In genomic region chr6:26439552-26440125, GRCh38 we compare ENCODE assay signal across 9 cellular contexts. TPM values are rescaled to one million over a fixed set of nuclear protein-coding genes. Genes with fewer than 3 reads are reported as not detected.
DNase-seq lines count a peak whose midpoint lies in the region; ATAC-seq and TF ChIP-seq lines count a peak whose summit lies in the region.
"Had no signal": no experiment of that assay in that cellular context is flagged by ENCODE, and none has a peak within 500 bp of the region (broad histone marks: within the 10 kb centered on the region; RNA-seq: fewer than 3 reads in every experiment).

No MANE protein-coding gene starts in this region.

- H3K9ac ChIP-seq in subcutaneous abdominal adipose tissue (ENCODE audit: low read length in 5 of 5): peak overlapping the region; percentile 74 to 82 (median 78)

- CTCF ChIA-PET in activated CD4-positive, alpha-beta memory T cell treated with anti-CD3 and anti-CD28 coated beads, Interleukin-2, amount 10 ng/mL, durations not matched to agents 7 days and 5 days (lab: Charles Lee): interaction anchor here (1.1 kb wide), 1 partner anchor 156 kb away, joined by 3 read pairs; no protein-coding TSS in a partner anchor

- peak; percentile 19 for DNase-seq in NCI-H2227 treated with DMSO at 0.1 percent for 48 hours (lab: John Stamatoyannopoulos, UW)
- no peak for DNase-seq in NCI-H2227 (lab: John Stamatoyannopoulos, UW; ENCODE audit: unreplicated experiment)
- DNase-seq in activated CD4-positive, alpha-beta memory T cell treated with anti-CD3 and anti-CD28 coated beads, Interleukin-2, amount 10 ng/mL, durations not matched to agents 7 days and 5 days: no peak
- DNase-seq in hepatocyte (ENCODE audit: low spot score): no peak
- no peak for DNase-seq in foreskin melanocyte
- no peak for DNase-seq in NCI-H446 (lab: John Stamatoyannopoulos, UW)

- H3K4me2 ChIP-seq in hepatocyte: peak overlapping the region; percentile 71

- no peak for TF ChIP-seq CTCF in hepatocyte (IDR thresholded peaks at IDR 0.05; ENCODE audit: poor library complexity)

- H3K9me3 ChIP-seq in hepatocyte (ENCODE audit: low read depth) (no peaks in the 10 kb centered on the region), subcutaneous abdominal adipose tissue (ENCODE audit: control insufficient read depth in 5 of 5, low read length in 5 of 5) (no peaks in the 10 kb centered on the region)

- H3K4me1 ChIP-seq in hepatocyte (ENCODE audit: insufficient read depth): no peaks in the 10 kb centered on the region
- peaks cover 0 to 27% (median 20%) of the 10 kb centered on the region in 5 donors for H3K4me1 ChIP-seq in subcutaneous abdominal adipose tissue (ENCODE audit: control insufficient read depth in 5 of 5, insufficient read depth in 5 of 5, low read length in 5 of 5)

- 80% methylated on average over 4 of the region's 4 CpGs for WGBS in hepatocyte (ENCODE audit: low lambda C conversion rate, missing lambda C conversion rate)

- peak overlapping the region; percentile 86 for H3K27ac Mint-ChIP-seq in activated CD4-positive, alpha-beta memory T cell treated with anti-CD3 and anti-CD28 coated beads, Interleukin-2, amount 10 ng/mL, durations not matched to agents 7 days and 5 days

- no peak overlapping the region for H3K4me3 ChIP-seq in hepatocyte
- peak overlapping the region; percentile 81 to 90 (median 89) for H3K4me3 ChIP-seq in subcutaneous abdominal adipose tissue (ENCODE audit: low read depth in 1 of 5, low read length in 5 of 5)

- H3K27ac ChIP-seq in hepatocyte: peak overlapping the region; percentile 71
- H3K27ac ChIP-seq in subcutaneous abdominal adipose tissue (ENCODE audit: low read depth, low read length): peak overlapping the region; percentile 91

- H3K27me3 ChIP-seq in hepatocyte: no peaks in the 10 kb centered on the region
- no peaks in the 10 kb centered on the region for H3K27me3 ChIP-seq in subcutaneous abdominal adipose tissue (ENCODE audit: control insufficient read depth in 5 of 5, insufficient read depth in 4 of 5, low read length in 5 of 5)

- POLR2A ChIA-PET in activated CD4-positive, alpha-beta memory T cell treated with anti-CD3 and anti-CD28 coated beads, Interleukin-2, amount 10 ng/mL, durations not matched to agents 7 days and 5 days (lab: Charles Lee): interaction anchor here (1.3 to 3.0 kb wide), 3 partner anchors 16 to 98 kb away, joined by 3 to 20 read pairs (median 4); partner anchors contain the start of gene HMGN4

- no peak for ATAC-seq in GM21786 (IDR thresholded peaks at IDR 0.05; ENCODE audit: unreplicated experiment)

- H2AFZ ChIP-seq in hepatocyte: peak overlapping the region; percentile 61

- peaks cover 39% of the 10 kb centered on the region for H3K4me1 Mint-ChIP-seq in activated CD4-positive, alpha-beta memory T cell treated with anti-CD3 and anti-CD28 coated beads, Interleukin-2, amount 10 ng/mL, durations not matched to agents 7 days and 5 days

- H3K36me3 ChIP-seq in hepatocyte (replicated peaks; ENCODE audit: insufficient read depth, low read depth): no peaks in the 10 kb centered on the region
- peaks cover 3 to 7% (median 5%) of the 10 kb centered on the region in 5 donors for H3K36me3 ChIP-seq in subcutaneous abdominal adipose tissue (ENCODE audit: control insufficient read depth in 5 of 5, insufficient read depth in 5 of 5, low read length in 5 of 5)

- H3K9me2 ChIP-seq in hepatocyte (replicated peaks; ENCODE audit: insufficient read depth): no peaks in the 10 kb centered on the region

- H3K36me3 Mint-ChIP-seq in activated CD4-positive, alpha-beta memory T cell treated with anti-CD3 and anti-CD28 coated beads, Interleukin-2, amount 10 ng/mL, durations not matched to agents 7 days and 5 days (ENCODE audit: low read depth): peaks cover 32% of the 10 kb centered on the region

- H3K27me3 Mint-ChIP-seq in activated CD4-positive, alpha-beta memory T cell treated with anti-CD3 and anti-CD28 coated beads, Interleukin-2, amount 10 ng/mL, durations not matched to agents 7 days and 5 days: no peaks in the 10 kb centered on the region

- peaks cover 4% of the 10 kb centered on the region for H3K9me3 Mint-ChIP-seq in activated CD4-positive, alpha-beta memory T cell treated with anti-CD3 and anti-CD28 coated beads, Interleukin-2, amount 10 ng/mL, durations not matched to agents 7 days and 5 days

- H4K20me1 ChIP-seq in hepatocyte (ENCODE audit: insufficient read depth, poor library complexity, severe bottlenecking): no peaks in the 10 kb centered on the region

- H3K4me3 Mint-ChIP-seq in activated CD4-positive, alpha-beta memory T cell treated with anti-CD3 and anti-CD28 coated beads, Interleukin-2, amount 10 ng/mL, durations not matched to agents 7 days and 5 days: peak overlapping the region; percentile 97

- no peaks in the 10 kb centered on the region for H3K79me2 ChIP-seq in hepatocyte

RNA-seq across cellular contexts. Expression of gene BTN3A3, which starts 0.7 kb away (rescaled TPM):
- total RNA-seq in activated CD4-positive, alpha-beta memory T cell treated with anti-CD3 and anti-CD28 coated beads, Interleukin-2, amount 10 ng/mL, durations not matched to agents 7 days and 5 days: 10 to 100 TPM; 63.5 to 63.6 TPM
- total RNA-seq in hepatocyte: 3.8 and 7.5 TPM in 2 replicates
- 3.9 and 4.3 TPM in 2 replicates for polyA plus RNA-seq in hepatocyte
- polyA plus RNA-seq: neural cell had no signal

RNA-seq across cellular contexts. Expression of gene BTN2A1, which starts 18.1 kb away (rescaled TPM):
- total RNA-seq in activated CD4-positive, alpha-beta memory T cell treated with anti-CD3 and anti-CD28 coated beads, Interleukin-2, amount 10 ng/mL, durations not matched to agents 7 days and 5 days: 10 to 100 TPM; 28.2 to 31.0 TPM
- 20.0 and 21.4 TPM in 2 replicates for total RNA-seq in hepatocyte
- polyA plus RNA-seq in hepatocyte: 14.9 and 17.9 TPM in 2 replicates

RNA-seq across cellular contexts. Expression of gene BTN3A1, which starts 37.6 kb away (rescaled TPM):
- 100 to 1,000 TPM; 100 to 103 TPM for total RNA-seq in activated CD4-positive, alpha-beta memory T cell treated with anti-CD3 and anti-CD28 coated beads, Interleukin-2, amount 10 ng/mL, durations not matched to agents 7 days and 5 days
- total RNA-seq in hepatocyte: 18.4 and 20.4 TPM in 2 replicates
- 10.9 and 12.9 TPM in 2 replicates for polyA plus RNA-seq in hepatocyte

RNA-seq across cellular contexts. Expression of gene BTN2A2, which starts 56.7 kb away (rescaled TPM):
- 10 to 100 TPM; 23.4 to 25.7 TPM for total RNA-seq in activated CD4-positive, alpha-beta memory T cell treated with anti-CD3 and anti-CD28 coated beads, Interleukin-2, amount 10 ng/mL, durations not matched to agents 7 days and 5 days
- total RNA-seq in hepatocyte: 12.8 and 17.3 TPM in 2 replicates
- polyA plus RNA-seq in hepatocyte: 8.2 and 10.6 TPM in 2 replicates
